ENCODE assay signal across 1 cellular context in the genomic region with DNA sequence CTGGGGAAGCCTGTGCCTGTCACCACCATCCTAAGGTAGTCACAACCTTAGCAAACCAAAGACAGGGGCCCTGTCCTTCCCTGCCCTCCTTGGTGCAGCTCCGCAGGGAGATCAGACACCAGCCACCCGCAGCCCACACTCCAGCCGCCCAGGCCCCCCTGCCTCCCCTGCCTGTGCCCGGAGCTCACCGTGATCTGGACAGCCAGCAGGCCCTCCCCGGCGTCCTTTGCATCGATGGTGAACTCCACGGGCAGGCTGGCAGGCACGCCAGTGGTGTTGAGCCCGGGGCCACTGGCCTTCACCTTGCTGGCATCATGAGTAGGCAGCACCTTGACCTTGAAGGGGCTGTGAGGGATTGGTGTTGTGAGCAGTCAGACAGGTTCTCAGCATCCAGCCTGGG.
TF ChIP-seq lines count a peak whose summit lies in the region.

No MANE protein-coding gene starts in this region.

TF ChIP-seq in PFSK-1, 5 proteins besides CTCF, POLR2A, EP300 and RAD21 (continued from another document):
- TF ChIP-seq, protein P1, sequence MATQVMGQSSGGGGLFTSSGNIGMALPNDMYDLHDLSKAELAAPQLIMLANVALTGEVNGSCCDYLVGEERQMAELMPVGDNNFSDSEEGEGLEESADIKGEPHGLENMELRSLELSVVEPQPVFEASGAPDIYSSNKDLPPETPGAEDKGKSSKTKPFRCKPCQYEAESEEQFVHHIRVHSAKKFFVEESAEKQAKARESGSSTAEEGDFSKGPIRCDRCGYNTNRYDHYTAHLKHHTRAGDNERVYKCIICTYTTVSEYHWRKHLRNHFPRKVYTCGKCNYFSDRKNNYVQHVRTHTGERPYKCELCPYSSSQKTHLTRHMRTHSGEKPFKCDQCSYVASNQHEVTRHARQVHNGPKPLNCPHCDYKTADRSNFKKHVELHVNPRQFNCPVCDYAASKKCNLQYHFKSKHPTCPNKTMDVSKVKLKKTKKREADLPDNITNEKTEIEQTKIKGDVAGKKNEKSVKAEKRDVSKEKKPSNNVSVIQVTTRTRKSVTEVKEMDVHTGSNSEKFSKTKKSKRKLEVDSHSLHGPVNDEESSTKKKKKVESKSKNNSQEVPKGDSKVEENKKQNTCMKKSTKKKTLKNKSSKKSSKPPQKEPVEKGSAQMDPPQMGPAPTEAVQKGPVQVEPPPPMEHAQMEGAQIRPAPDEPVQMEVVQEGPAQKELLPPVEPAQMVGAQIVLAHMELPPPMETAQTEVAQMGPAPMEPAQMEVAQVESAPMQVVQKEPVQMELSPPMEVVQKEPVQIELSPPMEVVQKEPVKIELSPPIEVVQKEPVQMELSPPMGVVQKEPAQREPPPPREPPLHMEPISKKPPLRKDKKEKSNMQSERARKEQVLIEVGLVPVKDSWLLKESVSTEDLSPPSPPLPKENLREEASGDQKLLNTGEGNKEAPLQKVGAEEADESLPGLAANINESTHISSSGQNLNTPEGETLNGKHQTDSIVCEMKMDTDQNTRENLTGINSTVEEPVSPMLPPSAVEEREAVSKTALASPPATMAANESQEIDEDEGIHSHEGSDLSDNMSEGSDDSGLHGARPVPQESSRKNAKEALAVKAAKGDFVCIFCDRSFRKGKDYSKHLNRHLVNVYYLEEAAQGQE (IDR thresholded peaks at IDR 0.05; ENCODE audit: insufficient read depth in 1 of 2, low read depth in 2 of 2, low read length in 2 of 2) = no peak
- TF ChIP-seq SIN3A (IDR thresholded peaks at IDR 0.05; ENCODE audit: borderline replicate concordance, insufficient read depth, low read length) = no peak
